1 cellular context compared by ENCODE assay signal in the genomic region with DNA sequence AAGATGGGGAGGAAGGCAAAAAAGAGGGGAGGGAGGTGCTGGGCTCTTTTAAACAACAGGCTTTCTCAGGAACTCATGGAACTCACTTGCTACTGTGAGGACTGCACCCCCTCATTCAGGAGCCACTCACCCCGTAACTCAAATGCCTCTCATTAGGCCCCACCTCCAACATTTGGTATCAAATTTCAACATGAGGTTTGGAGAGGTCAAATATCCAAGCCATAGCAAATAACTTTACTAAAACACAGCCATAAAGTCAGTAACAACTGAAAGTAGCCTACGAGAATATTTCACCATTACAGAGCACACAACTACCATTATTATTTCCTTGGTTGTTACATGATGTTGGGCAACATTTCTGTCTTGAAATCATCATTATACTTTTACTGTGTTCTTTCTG.
TF ChIP-seq lines count a peak whose summit lies in the region.

No MANE protein-coding gene starts in this region.

TF ChIP-seq in H1, 55 proteins besides CTCF, POLR2A, EP300 and RAD21:
- TF ChIP-seq, protein P1, sequence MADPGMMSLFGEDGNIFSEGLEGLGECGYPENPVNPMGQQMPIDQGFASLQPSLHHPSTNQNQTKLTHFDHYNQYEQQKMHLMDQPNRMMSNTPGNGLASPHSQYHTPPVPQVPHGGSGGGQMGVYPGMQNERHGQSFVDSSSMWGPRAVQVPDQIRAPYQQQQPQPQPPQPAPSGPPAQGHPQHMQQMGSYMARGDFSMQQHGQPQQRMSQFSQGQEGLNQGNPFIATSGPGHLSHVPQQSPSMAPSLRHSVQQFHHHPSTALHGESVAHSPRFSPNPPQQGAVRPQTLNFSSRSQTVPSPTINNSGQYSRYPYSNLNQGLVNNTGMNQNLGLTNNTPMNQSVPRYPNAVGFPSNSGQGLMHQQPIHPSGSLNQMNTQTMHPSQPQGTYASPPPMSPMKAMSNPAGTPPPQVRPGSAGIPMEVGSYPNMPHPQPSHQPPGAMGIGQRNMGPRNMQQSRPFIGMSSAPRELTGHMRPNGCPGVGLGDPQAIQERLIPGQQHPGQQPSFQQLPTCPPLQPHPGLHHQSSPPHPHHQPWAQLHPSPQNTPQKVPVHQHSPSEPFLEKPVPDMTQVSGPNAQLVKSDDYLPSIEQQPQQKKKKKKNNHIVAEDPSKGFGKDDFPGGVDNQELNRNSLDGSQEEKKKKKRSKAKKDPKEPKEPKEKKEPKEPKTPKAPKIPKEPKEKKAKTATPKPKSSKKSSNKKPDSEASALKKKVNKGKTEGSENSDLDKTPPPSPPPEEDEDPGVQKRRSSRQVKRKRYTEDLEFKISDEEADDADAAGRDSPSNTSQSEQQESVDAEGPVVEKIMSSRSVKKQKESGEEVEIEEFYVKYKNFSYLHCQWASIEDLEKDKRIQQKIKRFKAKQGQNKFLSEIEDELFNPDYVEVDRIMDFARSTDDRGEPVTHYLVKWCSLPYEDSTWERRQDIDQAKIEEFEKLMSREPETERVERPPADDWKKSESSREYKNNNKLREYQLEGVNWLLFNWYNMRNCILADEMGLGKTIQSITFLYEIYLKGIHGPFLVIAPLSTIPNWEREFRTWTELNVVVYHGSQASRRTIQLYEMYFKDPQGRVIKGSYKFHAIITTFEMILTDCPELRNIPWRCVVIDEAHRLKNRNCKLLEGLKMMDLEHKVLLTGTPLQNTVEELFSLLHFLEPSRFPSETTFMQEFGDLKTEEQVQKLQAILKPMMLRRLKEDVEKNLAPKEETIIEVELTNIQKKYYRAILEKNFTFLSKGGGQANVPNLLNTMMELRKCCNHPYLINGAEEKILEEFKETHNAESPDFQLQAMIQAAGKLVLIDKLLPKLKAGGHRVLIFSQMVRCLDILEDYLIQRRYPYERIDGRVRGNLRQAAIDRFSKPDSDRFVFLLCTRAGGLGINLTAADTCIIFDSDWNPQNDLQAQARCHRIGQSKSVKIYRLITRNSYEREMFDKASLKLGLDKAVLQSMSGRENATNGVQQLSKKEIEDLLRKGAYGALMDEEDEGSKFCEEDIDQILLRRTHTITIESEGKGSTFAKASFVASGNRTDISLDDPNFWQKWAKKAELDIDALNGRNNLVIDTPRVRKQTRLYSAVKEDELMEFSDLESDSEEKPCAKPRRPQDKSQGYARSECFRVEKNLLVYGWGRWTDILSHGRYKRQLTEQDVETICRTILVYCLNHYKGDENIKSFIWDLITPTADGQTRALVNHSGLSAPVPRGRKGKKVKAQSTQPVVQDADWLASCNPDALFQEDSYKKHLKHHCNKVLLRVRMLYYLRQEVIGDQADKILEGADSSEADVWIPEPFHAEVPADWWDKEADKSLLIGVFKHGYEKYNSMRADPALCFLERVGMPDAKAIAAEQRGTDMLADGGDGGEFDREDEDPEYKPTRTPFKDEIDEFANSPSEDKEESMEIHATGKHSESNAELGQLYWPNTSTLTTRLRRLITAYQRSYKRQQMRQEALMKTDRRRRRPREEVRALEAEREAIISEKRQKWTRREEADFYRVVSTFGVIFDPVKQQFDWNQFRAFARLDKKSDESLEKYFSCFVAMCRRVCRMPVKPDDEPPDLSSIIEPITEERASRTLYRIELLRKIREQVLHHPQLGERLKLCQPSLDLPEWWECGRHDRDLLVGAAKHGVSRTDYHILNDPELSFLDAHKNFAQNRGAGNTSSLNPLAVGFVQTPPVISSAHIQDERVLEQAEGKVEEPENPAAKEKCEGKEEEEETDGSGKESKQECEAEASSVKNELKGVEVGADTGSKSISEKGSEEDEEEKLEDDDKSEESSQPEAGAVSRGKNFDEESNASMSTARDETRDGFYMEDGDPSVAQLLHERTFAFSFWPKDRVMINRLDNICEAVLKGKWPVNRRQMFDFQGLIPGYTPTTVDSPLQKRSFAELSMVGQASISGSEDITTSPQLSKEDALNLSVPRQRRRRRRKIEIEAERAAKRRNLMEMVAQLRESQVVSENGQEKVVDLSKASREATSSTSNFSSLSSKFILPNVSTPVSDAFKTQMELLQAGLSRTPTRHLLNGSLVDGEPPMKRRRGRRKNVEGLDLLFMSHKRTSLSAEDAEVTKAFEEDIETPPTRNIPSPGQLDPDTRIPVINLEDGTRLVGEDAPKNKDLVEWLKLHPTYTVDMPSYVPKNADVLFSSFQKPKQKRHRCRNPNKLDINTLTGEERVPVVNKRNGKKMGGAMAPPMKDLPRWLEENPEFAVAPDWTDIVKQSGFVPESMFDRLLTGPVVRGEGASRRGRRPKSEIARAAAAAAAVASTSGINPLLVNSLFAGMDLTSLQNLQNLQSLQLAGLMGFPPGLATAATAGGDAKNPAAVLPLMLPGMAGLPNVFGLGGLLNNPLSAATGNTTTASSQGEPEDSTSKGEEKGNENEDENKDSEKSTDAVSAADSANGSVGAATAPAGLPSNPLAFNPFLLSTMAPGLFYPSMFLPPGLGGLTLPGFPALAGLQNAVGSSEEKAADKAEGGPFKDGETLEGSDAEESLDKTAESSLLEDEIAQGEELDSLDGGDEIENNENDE (IDR thresholded peaks at IDR 0.05; ENCODE audit: insufficient replicate concordance, low read length), result no peak
- TF ChIP-seq SP2 (IDR thresholded peaks at IDR 0.05; ENCODE audit: low read length) (no peak), GTF2F1 (IDR thresholded peaks at IDR 0.05; ENCODE audit: borderline replicate concordance, low read depth, low read length) (no peak), BRCA1 (IDR thresholded peaks at IDR 0.05; ENCODE audit: low read depth, low read length) (no peak), CHD2 (IDR thresholded peaks at IDR 0.05; ENCODE audit: low read length) (no peak), SIRT6 (IDR thresholded peaks at IDR 0.05; ENCODE audit: low read length) (no peak), KDM4A (IDR thresholded peaks at IDR 0.05; ENCODE audit: low read depth, low read length, severe bottlenecking) (no peak), RXRA (IDR thresholded peaks at IDR 0.05; ENCODE audit: insufficient read depth, low read depth, low read length) (no peak), SP4 (IDR thresholded peaks at IDR 0.05; ENCODE audit: low read length) (no peak), TAF7 (optimal IDR thresholded peaks at IDR 0.05; ENCODE audit: borderline replicate concordance, low read depth, low read length) (no peak), TBP (IDR thresholded peaks at IDR 0.05; ENCODE audit: low read depth, low read length) (no peak), HDAC6 (IDR thresholded peaks at IDR 0.05; ENCODE audit: low read depth, low read length) (no peak), POU5F1 (IDR thresholded peaks at IDR 0.05; ENCODE audit: low read depth, low read length) (no peak), ASH2L (IDR thresholded peaks at IDR 0.05; ENCODE audit: low read length) (no peak)
- TF ChIP-seq, protein P2, sequence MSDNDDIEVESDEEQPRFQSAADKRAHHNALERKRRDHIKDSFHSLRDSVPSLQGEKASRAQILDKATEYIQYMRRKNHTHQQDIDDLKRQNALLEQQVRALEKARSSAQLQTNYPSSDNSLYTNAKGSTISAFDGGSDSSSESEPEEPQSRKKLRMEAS (IDR thresholded peaks at IDR 0.05), result no peak
- TF ChIP-seq, protein P3, sequence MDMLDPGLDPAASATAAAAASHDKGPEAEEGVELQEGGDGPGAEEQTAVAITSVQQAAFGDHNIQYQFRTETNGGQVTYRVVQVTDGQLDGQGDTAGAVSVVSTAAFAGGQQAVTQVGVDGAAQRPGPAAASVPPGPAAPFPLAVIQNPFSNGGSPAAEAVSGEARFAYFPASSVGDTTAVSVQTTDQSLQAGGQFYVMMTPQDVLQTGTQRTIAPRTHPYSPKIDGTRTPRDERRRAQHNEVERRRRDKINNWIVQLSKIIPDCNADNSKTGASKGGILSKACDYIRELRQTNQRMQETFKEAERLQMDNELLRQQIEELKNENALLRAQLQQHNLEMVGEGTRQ (IDR thresholded peaks at IDR 0.05; ENCODE audit: low read length), result no peak
